1 cellular context compared by ENCODE assay signal in the genomic region with DNA sequence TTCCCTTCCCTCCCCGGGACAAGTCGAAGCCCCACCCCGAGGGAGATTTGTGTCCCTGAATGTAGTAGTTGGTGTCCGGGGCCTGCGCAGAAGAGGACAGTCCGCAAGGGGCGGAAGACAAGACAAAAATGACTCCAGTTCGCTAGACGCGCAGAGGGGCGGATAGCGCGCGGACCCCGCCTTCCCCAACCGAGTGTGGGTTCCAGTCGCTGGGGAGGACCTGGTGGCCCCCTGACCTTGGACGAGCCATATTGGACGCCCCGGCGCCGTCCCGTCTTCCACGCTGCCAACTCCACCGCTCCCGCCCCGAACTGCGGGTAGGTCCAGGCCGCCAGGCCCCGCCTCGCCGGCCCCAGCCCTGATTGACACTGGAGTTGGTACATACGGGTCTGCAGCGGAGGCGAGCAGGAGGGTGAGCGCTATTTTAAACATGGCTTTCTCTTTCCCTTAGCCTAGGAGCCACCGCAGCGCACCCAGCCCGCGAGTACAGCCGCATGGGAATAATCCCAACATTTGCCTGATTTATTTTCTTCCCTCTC.
A peak's percentile ranks its signal among the peaks of the same experiment; 100 is the strongest.
TF ChIP-seq lines count a peak whose summit lies in the region.

No MANE protein-coding gene starts in this region.

TF ChIP-seq in HepG2, 621 proteins besides CTCF, POLR2A, EP300 and RAD21 (continued from another document and continues in another):
- TF ChIP-seq, protein P1, sequence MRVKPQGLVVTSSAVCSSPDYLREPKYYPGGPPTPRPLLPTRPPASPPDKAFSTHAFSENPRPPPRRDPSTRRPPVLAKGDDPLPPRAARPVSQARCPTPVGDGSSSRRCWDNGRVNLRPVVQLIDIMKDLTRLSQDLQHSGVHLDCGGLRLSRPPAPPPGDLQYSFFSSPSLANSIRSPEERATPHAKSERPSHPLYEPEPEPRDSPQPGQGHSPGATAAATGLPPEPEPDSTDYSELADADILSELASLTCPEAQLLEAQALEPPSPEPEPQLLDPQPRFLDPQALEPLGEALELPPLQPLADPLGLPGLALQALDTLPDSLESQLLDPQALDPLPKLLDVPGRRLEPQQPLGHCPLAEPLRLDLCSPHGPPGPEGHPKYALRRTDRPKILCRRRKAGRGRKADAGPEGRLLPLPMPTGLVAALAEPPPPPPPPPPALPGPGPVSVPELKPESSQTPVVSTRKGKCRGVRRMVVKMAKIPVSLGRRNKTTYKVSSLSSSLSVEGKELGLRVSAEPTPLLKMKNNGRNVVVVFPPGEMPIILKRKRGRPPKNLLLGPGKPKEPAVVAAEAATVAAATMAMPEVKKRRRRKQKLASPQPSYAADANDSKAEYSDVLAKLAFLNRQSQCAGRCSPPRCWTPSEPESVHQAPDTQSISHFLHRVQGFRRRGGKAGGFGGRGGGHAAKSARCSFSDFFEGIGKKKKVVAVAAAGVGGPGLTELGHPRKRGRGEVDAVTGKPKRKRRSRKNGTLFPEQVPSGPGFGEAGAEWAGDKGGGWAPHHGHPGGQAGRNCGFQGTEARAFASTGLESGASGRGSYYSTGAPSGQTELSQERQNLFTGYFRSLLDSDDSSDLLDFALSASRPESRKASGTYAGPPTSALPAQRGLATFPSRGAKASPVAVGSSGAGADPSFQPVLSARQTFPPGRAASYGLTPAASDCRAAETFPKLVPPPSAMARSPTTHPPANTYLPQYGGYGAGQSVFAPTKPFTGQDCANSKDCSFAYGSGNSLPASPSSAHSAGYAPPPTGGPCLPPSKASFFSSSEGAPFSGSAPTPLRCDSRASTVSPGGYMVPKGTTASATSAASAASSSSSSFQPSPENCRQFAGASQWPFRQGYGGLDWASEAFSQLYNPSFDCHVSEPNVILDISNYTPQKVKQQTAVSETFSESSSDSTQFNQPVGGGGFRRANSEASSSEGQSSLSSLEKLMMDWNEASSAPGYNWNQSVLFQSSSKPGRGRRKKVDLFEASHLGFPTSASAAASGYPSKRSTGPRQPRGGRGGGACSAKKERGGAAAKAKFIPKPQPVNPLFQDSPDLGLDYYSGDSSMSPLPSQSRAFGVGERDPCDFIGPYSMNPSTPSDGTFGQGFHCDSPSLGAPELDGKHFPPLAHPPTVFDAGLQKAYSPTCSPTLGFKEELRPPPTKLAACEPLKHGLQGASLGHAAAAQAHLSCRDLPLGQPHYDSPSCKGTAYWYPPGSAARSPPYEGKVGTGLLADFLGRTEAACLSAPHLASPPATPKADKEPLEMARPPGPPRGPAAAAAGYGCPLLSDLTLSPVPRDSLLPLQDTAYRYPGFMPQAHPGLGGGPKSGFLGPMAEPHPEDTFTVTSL (CRISPR knock-in tag; IDR thresholded peaks at IDR 0.05; ENCODE audit: borderline replicate concordance) = no peak
- 0 out of 2 replicates have a peak, but pooled peaks have one; percentile 32 for TF ChIP-seq ZNF607 (CRISPR knock-in tag; IDR thresholded peaks at IDR 0.05; ENCODE audit: borderline replicate concordance)
- TF ChIP-seq, protein P2, sequence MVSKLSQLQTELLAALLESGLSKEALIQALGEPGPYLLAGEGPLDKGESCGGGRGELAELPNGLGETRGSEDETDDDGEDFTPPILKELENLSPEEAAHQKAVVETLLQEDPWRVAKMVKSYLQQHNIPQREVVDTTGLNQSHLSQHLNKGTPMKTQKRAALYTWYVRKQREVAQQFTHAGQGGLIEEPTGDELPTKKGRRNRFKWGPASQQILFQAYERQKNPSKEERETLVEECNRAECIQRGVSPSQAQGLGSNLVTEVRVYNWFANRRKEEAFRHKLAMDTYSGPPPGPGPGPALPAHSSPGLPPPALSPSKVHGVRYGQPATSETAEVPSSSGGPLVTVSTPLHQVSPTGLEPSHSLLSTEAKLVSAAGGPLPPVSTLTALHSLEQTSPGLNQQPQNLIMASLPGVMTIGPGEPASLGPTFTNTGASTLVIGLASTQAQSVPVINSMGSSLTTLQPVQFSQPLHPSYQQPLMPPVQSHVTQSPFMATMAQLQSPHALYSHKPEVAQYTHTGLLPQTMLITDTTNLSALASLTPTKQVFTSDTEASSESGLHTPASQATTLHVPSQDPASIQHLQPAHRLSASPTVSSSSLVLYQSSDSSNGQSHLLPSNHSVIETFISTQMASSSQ (IDR thresholded peaks at IDR 0.05; ENCODE audit: low read depth) = no peak
- TF ChIP-seq, protein P2 (CRISPR knock-in tag; IDR thresholded peaks at IDR 0.05; ENCODE audit: borderline replicate concordance) = peak; percentile 59; the same call in 1 of the 2 replicates
- 0 out of 2 replicates have a peak, but pooled peaks have one; percentile 18 for TF ChIP-seq ZNF33B (CRISPR knock-in tag; IDR thresholded peaks at IDR 0.05)
- no peak; the same call in 1 of the 2 replicates for TF ChIP-seq HDAC1 (CRISPR knock-in tag; IDR thresholded peaks at IDR 0.05)
- TF ChIP-seq DR1 (CRISPR knock-in tag; IDR thresholded peaks at IDR 0.05) = peak; percentile 58; the same call in 1 of the 2 replicates
- TF ChIP-seq, protein P3, sequence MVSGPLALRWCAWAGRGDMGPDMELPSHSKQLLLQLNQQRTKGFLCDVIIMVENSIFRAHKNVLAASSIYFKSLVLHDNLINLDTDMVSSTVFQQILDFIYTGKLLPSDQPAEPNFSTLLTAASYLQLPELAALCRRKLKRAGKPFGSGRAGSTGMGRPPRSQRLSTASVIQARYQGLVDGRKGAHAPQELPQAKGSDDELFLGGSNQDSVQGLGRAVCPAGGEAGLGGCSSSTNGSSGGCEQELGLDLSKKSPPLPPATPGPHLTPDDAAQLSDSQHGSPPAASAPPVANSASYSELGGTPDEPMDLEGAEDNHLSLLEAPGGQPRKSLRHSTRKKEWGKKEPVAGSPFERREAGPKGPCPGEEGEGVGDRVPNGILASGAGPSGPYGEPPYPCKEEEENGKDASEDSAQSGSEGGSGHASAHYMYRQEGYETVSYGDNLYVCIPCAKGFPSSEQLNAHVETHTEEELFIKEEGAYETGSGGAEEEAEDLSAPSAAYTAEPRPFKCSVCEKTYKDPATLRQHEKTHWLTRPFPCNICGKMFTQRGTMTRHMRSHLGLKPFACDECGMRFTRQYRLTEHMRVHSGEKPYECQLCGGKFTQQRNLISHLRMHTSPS (CRISPR knock-in tag; IDR thresholded peaks at IDR 0.05; ENCODE audit: low read depth) = no peak
- TF ChIP-seq SOX6 (IDR thresholded peaks at IDR 0.05) = no peak
- TF ChIP-seq SOX6 (CRISPR knock-in tag; IDR thresholded peaks at IDR 0.05) = peak; percentile 57; the same call in 1 of the 2 replicates
- no peak for TF ChIP-seq ISL2 (CRISPR knock-in tag; IDR thresholded peaks at IDR 0.05)
- TF ChIP-seq, protein P4, sequence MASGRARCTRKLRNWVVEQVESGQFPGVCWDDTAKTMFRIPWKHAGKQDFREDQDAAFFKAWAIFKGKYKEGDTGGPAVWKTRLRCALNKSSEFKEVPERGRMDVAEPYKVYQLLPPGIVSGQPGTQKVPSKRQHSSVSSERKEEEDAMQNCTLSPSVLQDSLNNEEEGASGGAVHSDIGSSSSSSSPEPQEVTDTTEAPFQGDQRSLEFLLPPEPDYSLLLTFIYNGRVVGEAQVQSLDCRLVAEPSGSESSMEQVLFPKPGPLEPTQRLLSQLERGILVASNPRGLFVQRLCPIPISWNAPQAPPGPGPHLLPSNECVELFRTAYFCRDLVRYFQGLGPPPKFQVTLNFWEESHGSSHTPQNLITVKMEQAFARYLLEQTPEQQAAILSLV (CRISPR knock-in tag; IDR thresholded peaks at IDR 0.05; ENCODE audit: borderline replicate concordance) = no peak; the same call in 1 of the 2 replicates
- no peak for TF ChIP-seq KMT2A (CRISPR knock-in tag; IDR thresholded peaks at IDR 0.05)
- no peak for TF ChIP-seq NFIC (IDR thresholded peaks at IDR 0.05; ENCODE audit: low read length)
- no peak for TF ChIP-seq STAT5B (CRISPR knock-in tag; IDR thresholded peaks at IDR 0.05)
- TF ChIP-seq, protein P5, sequence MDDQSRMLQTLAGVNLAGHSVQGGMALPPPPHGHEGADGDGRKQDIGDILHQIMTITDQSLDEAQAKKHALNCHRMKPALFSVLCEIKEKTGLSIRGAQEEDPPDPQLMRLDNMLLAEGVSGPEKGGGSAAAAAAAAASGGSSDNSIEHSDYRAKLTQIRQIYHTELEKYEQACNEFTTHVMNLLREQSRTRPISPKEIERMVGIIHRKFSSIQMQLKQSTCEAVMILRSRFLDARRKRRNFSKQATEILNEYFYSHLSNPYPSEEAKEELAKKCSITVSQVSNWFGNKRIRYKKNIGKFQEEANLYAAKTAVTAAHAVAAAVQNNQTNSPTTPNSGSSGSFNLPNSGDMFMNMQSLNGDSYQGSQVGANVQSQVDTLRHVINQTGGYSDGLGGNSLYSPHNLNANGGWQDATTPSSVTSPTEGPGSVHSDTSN (CRISPR knock-in tag; IDR thresholded peaks at IDR 0.05; ENCODE audit: borderline replicate concordance) = no peak
- TF ChIP-seq PAX8 (CRISPR knock-in tag; IDR thresholded peaks at IDR 0.05; ENCODE audit: borderline replicate concordance) = no peak
- TF ChIP-seq ZNF136 (CRISPR knock-in tag; IDR thresholded peaks at IDR 0.05; ENCODE audit: low read depth) = no peak
- TF ChIP-seq PHF5A (CRISPR knock-in tag; IDR thresholded peaks at IDR 0.05; ENCODE audit: low read depth, unreplicated experiment) = no peak
- no peak for TF ChIP-seq ZNF101 (CRISPR knock-in tag; IDR thresholded peaks at IDR 0.05; ENCODE audit: borderline replicate concordance, low read depth)
- TF ChIP-seq ZNF761 (CRISPR knock-in tag; conservative IDR thresholded peaks at IDR 0.05) = 0 out of 2 replicates have a peak, but pooled peaks have one; percentile 62
- TF ChIP-seq, protein P6, sequence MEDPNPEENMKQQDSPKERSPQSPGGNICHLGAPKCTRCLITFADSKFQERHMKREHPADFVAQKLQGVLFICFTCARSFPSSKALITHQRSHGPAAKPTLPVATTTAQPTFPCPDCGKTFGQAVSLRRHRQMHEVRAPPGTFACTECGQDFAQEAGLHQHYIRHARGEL (CRISPR knock-in tag; IDR thresholded peaks at IDR 0.05) = no peak
- TF ChIP-seq, protein P7, sequence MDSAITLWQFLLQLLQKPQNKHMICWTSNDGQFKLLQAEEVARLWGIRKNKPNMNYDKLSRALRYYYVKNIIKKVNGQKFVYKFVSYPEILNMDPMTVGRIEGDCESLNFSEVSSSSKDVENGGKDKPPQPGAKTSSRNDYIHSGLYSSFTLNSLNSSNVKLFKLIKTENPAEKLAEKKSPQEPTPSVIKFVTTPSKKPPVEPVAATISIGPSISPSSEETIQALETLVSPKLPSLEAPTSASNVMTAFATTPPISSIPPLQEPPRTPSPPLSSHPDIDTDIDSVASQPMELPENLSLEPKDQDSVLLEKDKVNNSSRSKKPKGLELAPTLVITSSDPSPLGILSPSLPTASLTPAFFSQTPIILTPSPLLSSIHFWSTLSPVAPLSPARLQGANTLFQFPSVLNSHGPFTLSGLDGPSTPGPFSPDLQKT (CRISPR knock-in tag; IDR thresholded peaks at IDR 0.05; ENCODE audit: borderline replicate concordance) = no peak
- no peak for TF ChIP-seq ZBTB1 (CRISPR knock-in tag; IDR thresholded peaks at IDR 0.05; ENCODE audit: borderline replicate concordance)
- TF ChIP-seq ZNF792 (CRISPR knock-in tag; IDR thresholded peaks at IDR 0.05) = peak; percentile 43; the same call in 1 of the 2 replicates
- TF ChIP-seq, protein P8, sequence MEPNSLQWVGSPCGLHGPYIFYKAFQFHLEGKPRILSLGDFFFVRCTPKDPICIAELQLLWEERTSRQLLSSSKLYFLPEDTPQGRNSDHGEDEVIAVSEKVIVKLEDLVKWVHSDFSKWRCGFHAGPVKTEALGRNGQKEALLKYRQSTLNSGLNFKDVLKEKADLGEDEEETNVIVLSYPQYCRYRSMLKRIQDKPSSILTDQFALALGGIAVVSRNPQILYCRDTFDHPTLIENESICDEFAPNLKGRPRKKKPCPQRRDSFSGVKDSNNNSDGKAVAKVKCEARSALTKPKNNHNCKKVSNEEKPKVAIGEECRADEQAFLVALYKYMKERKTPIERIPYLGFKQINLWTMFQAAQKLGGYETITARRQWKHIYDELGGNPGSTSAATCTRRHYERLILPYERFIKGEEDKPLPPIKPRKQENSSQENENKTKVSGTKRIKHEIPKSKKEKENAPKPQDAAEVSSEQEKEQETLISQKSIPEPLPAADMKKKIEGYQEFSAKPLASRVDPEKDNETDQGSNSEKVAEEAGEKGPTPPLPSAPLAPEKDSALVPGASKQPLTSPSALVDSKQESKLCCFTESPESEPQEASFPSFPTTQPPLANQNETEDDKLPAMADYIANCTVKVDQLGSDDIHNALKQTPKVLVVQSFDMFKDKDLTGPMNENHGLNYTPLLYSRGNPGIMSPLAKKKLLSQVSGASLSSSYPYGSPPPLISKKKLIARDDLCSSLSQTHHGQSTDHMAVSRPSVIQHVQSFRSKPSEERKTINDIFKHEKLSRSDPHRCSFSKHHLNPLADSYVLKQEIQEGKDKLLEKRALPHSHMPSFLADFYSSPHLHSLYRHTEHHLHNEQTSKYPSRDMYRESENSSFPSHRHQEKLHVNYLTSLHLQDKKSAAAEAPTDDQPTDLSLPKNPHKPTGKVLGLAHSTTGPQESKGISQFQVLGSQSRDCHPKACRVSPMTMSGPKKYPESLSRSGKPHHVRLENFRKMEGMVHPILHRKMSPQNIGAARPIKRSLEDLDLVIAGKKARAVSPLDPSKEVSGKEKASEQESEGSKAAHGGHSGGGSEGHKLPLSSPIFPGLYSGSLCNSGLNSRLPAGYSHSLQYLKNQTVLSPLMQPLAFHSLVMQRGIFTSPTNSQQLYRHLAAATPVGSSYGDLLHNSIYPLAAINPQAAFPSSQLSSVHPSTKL (CRISPR knock-in tag; IDR thresholded peaks at IDR 0.05) = peak; percentile 72
- TF ChIP-seq ZNF432 (CRISPR knock-in tag; IDR thresholded peaks at IDR 0.05; ENCODE audit: borderline replicate concordance) = no peak
- TF ChIP-seq ZNF782 (CRISPR knock-in tag; IDR thresholded peaks at IDR 0.05; ENCODE audit: borderline replicate concordance) = no peak
- TF ChIP-seq HDAC6 (IDR thresholded peaks at IDR 0.05; ENCODE audit: low read depth, low read length) = no peak
- TF ChIP-seq, protein P9, sequence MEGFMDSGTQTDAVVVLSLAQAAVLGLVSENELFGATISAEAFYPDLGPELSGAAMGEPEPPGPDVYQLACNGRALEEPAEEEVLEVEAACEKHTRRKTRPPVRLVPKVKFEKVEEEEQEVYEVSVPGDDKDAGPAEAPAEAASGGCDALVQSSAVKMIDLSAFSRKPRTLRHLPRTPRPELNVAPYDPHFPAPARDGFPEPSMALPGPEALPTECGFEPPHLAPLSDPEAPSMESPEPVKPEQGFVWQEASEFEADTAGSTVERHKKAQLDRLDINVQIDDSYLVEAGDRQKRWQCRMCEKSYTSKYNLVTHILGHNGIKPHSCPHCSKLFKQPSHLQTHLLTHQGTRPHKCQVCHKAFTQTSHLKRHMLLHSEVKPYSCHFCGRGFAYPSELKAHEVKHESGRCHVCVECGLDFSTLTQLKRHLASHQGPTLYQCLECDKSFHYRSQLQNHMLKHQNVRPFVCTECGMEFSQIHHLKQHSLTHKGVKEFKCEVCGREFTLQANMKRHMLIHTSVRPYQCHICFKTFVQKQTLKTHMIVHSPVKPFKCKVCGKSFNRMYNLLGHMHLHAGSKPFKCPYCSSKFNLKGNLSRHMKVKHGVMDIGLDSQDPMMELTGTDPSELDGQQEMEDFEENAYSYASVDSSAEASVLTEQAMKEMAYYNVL (CRISPR knock-in tag; IDR thresholded peaks at IDR 0.05; ENCODE audit: borderline replicate concordance) = peak; percentile 82
- no peak for TF ChIP-seq REPIN1 (CRISPR knock-in tag; IDR thresholded peaks at IDR 0.05; ENCODE audit: borderline replicate concordance, low read depth)
- 0 out of 2 replicates have a peak, but pooled peaks have one; percentile 28 for TF ChIP-seq HDAC2 (CRISPR knock-in tag; IDR thresholded peaks at IDR 0.05)
